In the genomic region with DNA sequence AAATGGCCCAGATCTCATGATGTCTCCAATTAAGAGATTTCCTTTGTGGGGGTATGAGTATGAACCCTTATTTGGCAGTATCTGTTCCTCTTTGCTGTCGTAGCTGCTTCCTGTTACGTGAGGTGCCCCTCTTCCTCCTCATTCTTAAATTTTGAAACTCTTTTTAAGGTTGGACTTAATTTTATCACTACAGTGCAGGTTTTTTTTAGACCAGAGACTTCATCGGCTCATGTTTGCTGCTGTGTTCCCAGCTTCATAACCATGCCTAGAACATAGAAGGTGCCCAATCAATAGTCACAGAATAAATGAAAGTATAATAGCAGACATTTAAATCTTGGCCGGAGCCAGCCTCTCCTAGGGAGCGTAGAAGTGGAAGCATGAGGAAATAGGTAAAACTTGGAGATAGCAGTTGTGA, we compare ENCODE assay signal across 8 cellular contexts.
A peak's percentile ranks its signal among the peaks of the same experiment; 100 is the strongest.
DNase-seq lines count a peak whose midpoint lies in the region; ATAC-seq lines count a peak whose summit lies in the region.

No MANE protein-coding gene starts in this region.

- peaks cover 35% of the 10 kb centered on the region for H3K4me1 Mint-ChIP-seq in central memory CD8-positive, alpha-beta T cell

- peaks cover 8% of the 10 kb centered on the region for H3K36me3 Mint-ChIP-seq in central memory CD8-positive, alpha-beta T cell (ENCODE audit: insufficient read depth)

- peaks cover 23% of the 10 kb centered on the region for H3K4me1 ChIP-seq in HUES6 (ENCODE audit: control insufficient read depth, insufficient read depth, low read length)

- no peaks in the 10 kb centered on the region for H3K9me3 Mint-ChIP-seq in central memory CD8-positive, alpha-beta T cell

- H3K27ac ChIP-seq in HUES6 (ENCODE audit: low read depth, low read length): no peak overlapping the region

- H3K27me3 Mint-ChIP-seq in central memory CD8-positive, alpha-beta T cell: no peaks in the 10 kb centered on the region

- H3K4me3 ChIP-seq in HUES6 (ENCODE audit: low read depth, low read length): 0 out of 2 replicates have a peak overlapping the region, but pooled peaks have one; percentile 77

- peaks cover 15% of the 10 kb centered on the region for H3K9me3 ChIP-seq in HUES6 (ENCODE audit: control insufficient read depth, insufficient read depth, low read depth, low read length)

- H3K27ac Mint-ChIP-seq in central memory CD8-positive, alpha-beta T cell (ENCODE audit: low read depth): peak overlapping the region; percentile 72

- H3K36me3 ChIP-seq in HUES6 (ENCODE audit: control insufficient read depth, insufficient read depth, low read length): peaks cover 35% of the 10 kb centered on the region

- peak; percentile 40 for ATAC-seq in GM21367 (IDR thresholded peaks at IDR 0.05; ENCODE audit: unreplicated experiment)
- peak; percentile 44 for ATAC-seq in central memory CD8-positive, alpha-beta T cell (replicated peaks; ENCODE audit: extremely low read depth, poor library complexity, severe bottlenecking)

- no peak overlapping the region for H3K9ac ChIP-seq in HUES6 (ENCODE audit: low read length)

- no peaks in the 10 kb centered on the region for H3K27me3 ChIP-seq in HUES6 (ENCODE audit: control insufficient read depth, insufficient read depth, low read length)

- DNase-seq in GF-D8 (lab: John Stamatoyannopoulos, UW) (peak; percentile 27), NCI-H510A (lab: John Stamatoyannopoulos, UW) (no peak), amygdala (lab: John Stamatoyannopoulos, UW) (no peak), amniotic stem cell (lab: John Stamatoyannopoulos, UW) (no peak), NCI-H2171 (lab: John Stamatoyannopoulos, UW) (no peak)
- no peak for DNase-seq in central memory CD8-positive, alpha-beta T cell (ENCODE audit: low spot score in 2 of 2)

- H3K4me3 Mint-ChIP-seq in central memory CD8-positive, alpha-beta T cell: no peak overlapping the region
